In genomic region chr12:125145196-125145595, GRCh38 we compare ENCODE assay signal across 15 cellular contexts. TPM values are rescaled to one million over a fixed set of nuclear protein-coding genes. Genes with fewer than 3 reads are reported as not detected.
DNase-seq lines count a peak whose midpoint lies in the region; TF ChIP-seq lines count a peak whose summit lies in the region.
"Had no signal": no experiment of that assay in that cellular context is flagged by ENCODE, and none has a peak within 500 bp of the region (broad histone marks: within the 10 kb centered on the region; RNA-seq: fewer than 3 reads in every experiment).

No MANE protein-coding gene starts in this region.

- intact Hi-C loops in dorsolateral prefrontal cortex (cut with DNase I), result no loop called here
- intact Hi-C loops in left ventricle myocardium inferior (cut with micrococcal nuclease), result no loop called here

- TF ChIP-seq CTCF in dorsolateral prefrontal cortex (IDR thresholded peaks at IDR 0.05 in 54 of 56, conservative IDR thresholded peaks at IDR 0.05 in 2 of 56; ENCODE audit: low read depth in 1 of 56, partially characterized antibody in 56 of 56) (no peak), left ventricle myocardium inferior (IDR thresholded peaks at IDR 0.05; ENCODE audit: borderline replicate concordance) (no peak), suprapubic skin (IDR thresholded peaks at IDR 0.05) (no peak)

- H3K9me3 ChIP-seq in left ventricle myocardium inferior (replicated peaks), result no peaks in the 10 kb centered on the region
- no peaks in the 10 kb centered on the region for H3K9me3 ChIP-seq in suprapubic skin
- H3K9me3 ChIP-seq: Peyer's patch had no signal

- H3K4me1 ChIP-seq in left ventricle myocardium inferior (peaks cover 14% of the 10 kb centered on the region), suprapubic skin (peaks cover 13% of the 10 kb centered on the region)
- H3K4me1 ChIP-seq: Peyer's patch had no signal

- no peaks in the 10 kb centered on the region for H3K27me3 ChIP-seq in dorsolateral prefrontal cortex
- no peaks in the 10 kb centered on the region for H3K27me3 ChIP-seq in left ventricle myocardium inferior (ENCODE audit: low read depth)
- no peaks in the 10 kb centered on the region for H3K27me3 ChIP-seq in suprapubic skin
- H3K27me3 ChIP-seq: Peyer's patch had no signal

- DNase-seq in NCI-H748 (lab: John Stamatoyannopoulos, UW; ENCODE audit: unreplicated experiment) (peak; percentile 16), NCI-H748 treated with DMSO at 0.1 percent for 48 hours (lab: John Stamatoyannopoulos, UW) (no peak), NCI-H82 (lab: John Stamatoyannopoulos, UW) (peak; percentile 91), dorsolateral prefrontal cortex (peak in 1 of 10 donors; percentile 74), retina (peak; percentile 76), left ventricle myocardium inferior (no peak), suprapubic skin (ENCODE audit: low spot score in 2 of 2) (no peak), DMS153 treated with DMSO at 0.1 percent for 48 hours (lab: John Stamatoyannopoulos, UW; ENCODE audit: unreplicated experiment) (no peak)
- DNase-seq: COR-L47, DND-41, MV-4-11, NCI-H1417 treated with DMSO at 0.1 percent for 48 hours, Peyer's patch, Right ventricle myocardium superior had no signal

- TF ChIP-seq EP300 in suprapubic skin (IDR thresholded peaks at IDR 0.05), result no peak

- peak overlapping the region in 44 of 59 donors; percentile 3 to 79 (median 48) for H3K27ac ChIP-seq in dorsolateral prefrontal cortex
- no peak overlapping the region for H3K27ac ChIP-seq in left ventricle myocardium inferior (replicated peaks)
- no peak overlapping the region for H3K27ac ChIP-seq in suprapubic skin
- H3K27ac ChIP-seq: Peyer's patch had no signal

- WGBS in suprapubic skin, result 93% methylated on average over 10 of the region's 12 CpGs

- H3K4me3 ChIP-seq in dorsolateral prefrontal cortex (no peak overlapping the region), left ventricle myocardium inferior (no peak overlapping the region), suprapubic skin (no peak overlapping the region)
- H3K4me3 ChIP-seq: GM23338, Peyer's patch had no signal

- TF ChIP-seq POLR2A in suprapubic skin (IDR thresholded peaks at IDR 0.05), result no peak

- no peaks in the 10 kb centered on the region for H3K36me3 ChIP-seq in left ventricle myocardium inferior
- no peaks in the 10 kb centered on the region for H3K36me3 ChIP-seq in suprapubic skin
- H3K36me3 ChIP-seq: Peyer's patch had no signal

RNA-seq across cellular contexts. Expression of gene TMEM132B, which starts 41.0 kb away (rescaled TPM):
- total RNA-seq in dorsolateral prefrontal cortex (100 to 1,000 TPM in 116 of 120 experiments, 10 to 100 TPM in 4; 68.9 to 223 (median 154) TPM), left ventricle myocardium inferior (4.6 TPM), suprapubic skin (1 to 10 TPM; 1.7 to 5.7 (median 3.6) TPM)

Comparison
In these comparisons a context has a peak if more than half of its experiments do, and no peak if none do; other contexts are left out.
1. DNase-seq: peak in NCI-H748 (single experiment), NCI-H82 (single experiment) and retina (single experiment); none in NCI-H748 treated with DMSO at 0.1 percent for 48 hours (single experiment), left ventricle myocardium inferior (single experiment), suprapubic skin (0 of 2) and DMS153 treated with DMSO at 0.1 percent for 48 hours (single experiment).
2. H3K27ac ChIP-seq: peak in dorsolateral prefrontal cortex (44 of 59); none in left ventricle myocardium inferior (single experiment) and suprapubic skin (single experiment).
3. RNA of gene TMEM132B, which starts 41.0 kb away (total RNA-seq): 68.9 to 223 TPM in dorsolateral prefrontal cortex; 4.6 TPM in left ventricle myocardium inferior (single experiment) and 1.7 to 5.7 TPM in suprapubic skin; every median in the first group is over 10 times any median in the second.